Comparison of ENCODE assay signal across 25 cellular contexts in the genomic region with DNA sequence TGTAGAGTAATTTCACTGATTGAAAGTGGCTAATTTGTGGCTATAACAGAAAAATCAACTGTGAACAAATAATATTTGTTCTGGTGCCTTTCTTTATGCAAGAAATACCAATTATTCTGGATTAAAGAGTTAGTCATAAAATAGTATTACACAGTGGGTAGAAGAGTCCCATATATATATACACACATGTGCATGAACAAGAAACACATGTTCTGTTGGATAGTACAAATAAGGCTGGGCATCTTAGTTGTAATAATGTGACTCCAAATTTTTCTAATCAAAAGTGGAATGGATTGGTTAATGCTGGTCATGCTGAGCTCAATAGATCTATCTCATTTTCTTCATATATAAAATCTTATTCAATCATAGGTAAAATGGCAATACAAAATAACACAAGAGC.
"Had no signal": no experiment of that assay in that cellular context is flagged by ENCODE, and none has a peak within 500 bp of the region (broad histone marks: within the 10 kb centered on the region; RNA-seq: fewer than 3 reads in every experiment).

No MANE protein-coding gene starts in this region.

- H3K36me3 ChIP-seq: adrenal gland, breast epithelium, Peyer's patch, SJCRH30 had no signal

- H3K27ac ChIP-seq: KMS-11, RWPE1, SJCRH30 had no signal

- H3K9me3 ChIP-seq: adrenal gland, breast epithelium, Peyer's patch, SJCRH30 had no signal

- H3K4me1 Mint-ChIP-seq: activated CD8-positive, alpha-beta memory T cell treated with anti-CD3 and anti-CD28 coated beads, Interleukin-2, amount 10 ng/mL, durations not matched to agents 7 days and 5 days; activated naive CD4-positive, alpha-beta T cell treated with anti-CD3 and anti-CD28 coated beads, Interleukin-2, amount 10 ng/mL, durations not matched to agents 7 days and 5 days; activated naive CD8-positive, alpha-beta T cell treated with anti-CD3 and anti-CD28 coated beads for 36 hours had no signal

- H3K9me3 Mint-ChIP-seq: activated naive CD4-positive, alpha-beta T cell treated with anti-CD3 and anti-CD28 coated beads, Interleukin-2, amount 10 ng/mL, durations not matched to agents 7 days and 5 days; T-helper 1 cell treated with Interleukin-12 subunit alpha and Interleukin-12 subunit beta and Interleukin-4 antibody, amounts not matched to agents 30 μg/mL and 1 μg/mL, for 36 hours had no signal

- H3K4me1 ChIP-seq: adrenal gland, breast epithelium, Peyer's patch had no signal

- ATAC-seq: activated CD4-positive, CD25-positive, alpha-beta regulatory T cell treated with anti-CD3 and anti-CD28 coated beads, Interleukin-2, amount 50 U/mL, for 24 hours; activated CD8-positive, alpha-beta memory T cell treated with anti-CD3 and anti-CD28 coated beads, Interleukin-2, amount 10 ng/mL, durations not matched to agents 7 days and 5 days; activated T-cell treated with anti-CD3 and anti-CD28 coated beads, Interleukin-2, amount 50 U/mL, for 4 hours had no signal

- H3K27me3 ChIP-seq: adrenal gland, breast epithelium, Peyer's patch, SJCRH30 had no signal

- H3K4me3 Mint-ChIP-seq: activated CD8-positive, alpha-beta memory T cell treated with anti-CD3 and anti-CD28 coated beads, Interleukin-2, amount 10 ng/mL, durations not matched to agents 7 days and 5 days; activated naive CD4-positive, alpha-beta T cell treated with anti-CD3 and anti-CD28 coated beads, Interleukin-2, amount 10 ng/mL, durations not matched to agents 7 days and 5 days; activated naive CD8-positive, alpha-beta T cell treated with anti-CD3 and anti-CD28 coated beads for 36 hours; activated T-cell treated with anti-CD3 and anti-CD28 coated beads, Interleukin-2, amount 50 U/mL, for 4 hours; T-helper 1 cell treated with Interleukin-12 subunit alpha and Interleukin-12 subunit beta and Interleukin-4 antibody, amounts not matched to agents 30 μg/mL and 1 μg/mL, for 36 hours had no signal

- H3K36me3 Mint-ChIP-seq: activated CD8-positive, alpha-beta memory T cell treated with anti-CD3 and anti-CD28 coated beads, Interleukin-2, amount 10 ng/mL, durations not matched to agents 7 days and 5 days; activated naive CD4-positive, alpha-beta T cell treated with anti-CD3 and anti-CD28 coated beads, Interleukin-2, amount 10 ng/mL, durations not matched to agents 7 days and 5 days; activated naive CD8-positive, alpha-beta T cell treated with anti-CD3 and anti-CD28 coated beads for 36 hours had no signal

- H3K4me3 ChIP-seq: adrenal gland, Peyer's patch, SJCRH30 had no signal

- DNase-seq: activated CD4-positive, alpha-beta T cell treated with anti-CD3 and anti-CD28 coated beads for 4 hours; activated CD8-positive, alpha-beta memory T cell treated with anti-CD3 and anti-CD28 coated beads, Interleukin-2, amount 10 ng/mL, durations not matched to agents 7 days and 5 days; activated gamma-delta T cell; activated naive CD4-positive, alpha-beta T cell treated with anti-CD3 and anti-CD28 coated beads, Interleukin-2, amount 10 ng/mL, durations not matched to agents 7 days and 5 days; activated naive CD8-positive, alpha-beta T cell treated with anti-CD3 and anti-CD28 coated beads for 36 hours; activated T-cell treated with anti-CD3 and anti-CD28 coated beads, Interleukin-2, amount 50 U/mL, for 4 hours; adrenal gland; caudate nucleus; MV-4-11; NCI-H1092 treated with DMSO at 0.1 percent for 48 hours; NCI-H1436 treated with DMSO at 0.1 percent for 48 hours; NCI-H187; NCI-H2081; NCI-H510A treated with DMSO at 0.1 percent for 48 hours; NCI-H69; NK-92 treated with Interleukin-12 subunit alpha and Interleukin-12 subunit beta, amount 100 ng/mL, for 24 hours; OCI-M1; Peyer's patch; Right ventricle myocardium superior; SJCRH30 had no signal

- H3K27ac Mint-ChIP-seq: activated CD8-positive, alpha-beta memory T cell treated with anti-CD3 and anti-CD28 coated beads, Interleukin-2, amount 10 ng/mL, durations not matched to agents 7 days and 5 days; activated naive CD4-positive, alpha-beta T cell treated with anti-CD3 and anti-CD28 coated beads, Interleukin-2, amount 10 ng/mL, durations not matched to agents 7 days and 5 days; activated naive CD8-positive, alpha-beta T cell treated with anti-CD3 and anti-CD28 coated beads for 36 hours; T-helper 1 cell treated with Interleukin-12 subunit alpha and Interleukin-12 subunit beta and Interleukin-4 antibody, amounts not matched to agents 30 μg/mL and 1 μg/mL, for 36 hours had no signal

- H3K4me2 ChIP-seq: KMS-11 had no signal

- H3K9ac ChIP-seq: KMS-11 had no signal

- H3K27me3 Mint-ChIP-seq: activated CD8-positive, alpha-beta memory T cell treated with anti-CD3 and anti-CD28 coated beads, Interleukin-2, amount 10 ng/mL, durations not matched to agents 7 days and 5 days; activated naive CD4-positive, alpha-beta T cell treated with anti-CD3 and anti-CD28 coated beads, Interleukin-2, amount 10 ng/mL, durations not matched to agents 7 days and 5 days had no signal
